In genomic region chr3:67601385-67601784, GRCh38 we compare ENCODE assay signal across 1 cellular context.
TF ChIP-seq lines count a peak whose summit lies in the region.

No MANE protein-coding gene starts in this region.

TF ChIP-seq in H1, 55 proteins besides CTCF, POLR2A, EP300 and RAD21:
- no peak for TF ChIP-seq ASH2L (IDR thresholded peaks at IDR 0.05; ENCODE audit: low read length)
TF ChIP-seq in H1: peak in this region for 0.
